In genomic region chr17:58335779-58336455, GRCh38 we compare ENCODE assay signal across 8 cellular contexts. TPM values are rescaled to one million over a fixed set of nuclear protein-coding genes. Genes with fewer than 3 reads are reported as not detected.
DNase-seq lines count a peak whose midpoint lies in the region; ATAC-seq, FAIRE-seq and TF ChIP-seq lines count a peak whose summit lies in the region.

No MANE protein-coding gene starts in this region.

- dilution Hi-C loops in keratinocyte (cut with MboI; ENCODE audit: extremely low pct_ligation_motif_present, low sequenced_read_pairs): no loop called here

- H3K4me1 ChIP-seq in keratinocyte (ENCODE audit: control insufficient read depth, extremely low read depth, insufficient read depth, low read length): peaks cover 19% of the 10 kb centered on the region

- H3K4me3 ChIP-seq in keratinocyte (ENCODE audit: control insufficient read depth in 2 of 3, extremely low read depth in 1 of 3, insufficient read depth in 2 of 3, low read depth in 1 of 3, low read length in 3 of 3): no peak overlapping the region

- no peak overlapping the region for H3K27ac ChIP-seq in keratinocyte (ENCODE audit: control insufficient read depth, insufficient read depth, low read length)

- TF ChIP-seq CTCF in keratinocyte (optimal IDR thresholded peaks at IDR 0.05 in 1 of 3, IDR thresholded peaks at IDR 0.05 in 1 of 3, conservative IDR thresholded peaks at IDR 0.05 in 1 of 3; ENCODE audit: extremely low read depth in 1 of 3, insufficient read depth in 2 of 3, low read length in 3 of 3): no peak

- ATAC-seq in HG02970 (IDR thresholded peaks at IDR 0.05; ENCODE audit: low FRiP score, unreplicated experiment): no peak
- ATAC-seq in GM19035 (IDR thresholded peaks at IDR 0.05; ENCODE audit: unreplicated experiment): no peak

- no peak for FAIRE-seq in keratinocyte (lab: Jason Lieb, UNC)

- H4K20me1 ChIP-seq in keratinocyte (ENCODE audit: control insufficient read depth, extremely low read depth, insufficient read depth, low read length): no peaks in the 10 kb centered on the region

- no peaks in the 10 kb centered on the region for H3K9me1 ChIP-seq in keratinocyte (ENCODE audit: control insufficient read depth, extremely low read depth, insufficient read depth, low read length)

- peak overlapping the region; percentile 16 for H3K4me2 ChIP-seq in keratinocyte (ENCODE audit: control insufficient read depth, extremely low read depth, insufficient read depth, low read depth, low read length)

- no peaks in the 10 kb centered on the region for H3K9me3 ChIP-seq in keratinocyte (ENCODE audit: control insufficient read depth, low read depth, low read length)

- H3K9ac ChIP-seq in keratinocyte (ENCODE audit: control insufficient read depth, extremely low read depth, insufficient read depth, low read length): no peak overlapping the region

- H2AFZ ChIP-seq in keratinocyte (ENCODE audit: control insufficient read depth, low read length): peak overlapping the region; percentile 47

- no peaks in the 10 kb centered on the region for H3K27me3 ChIP-seq in keratinocyte (ENCODE audit: control insufficient read depth, extremely low read depth, insufficient read depth, low read length)

- H3K36me3 ChIP-seq in keratinocyte (ENCODE audit: control insufficient read depth in 2 of 2, extremely low read depth in 1 of 2, insufficient read depth in 2 of 2, low read length in 2 of 2): no peaks in the 10 kb centered on the region

- H3K79me2 ChIP-seq in keratinocyte (ENCODE audit: control insufficient read depth, insufficient read depth, low read length): no peaks in the 10 kb centered on the region

- DNase-seq in ELF-1 (ENCODE audit: low read depth, low spot score) (peak; percentile 73), LoVo (ENCODE audit: low spot score) (peak; percentile 32), keratinocyte (ENCODE audit: low read depth, low spot score) (no peak), NCI-H2227 (lab: John Stamatoyannopoulos, UW; ENCODE audit: unreplicated experiment) (no peak)
- DNase-seq in activated CD8-positive, alpha-beta memory T cell treated with anti-CD3 and anti-CD28 coated beads for 48 hours (ENCODE audit: low read depth in 2 of 3, low spot score in 2 of 3): peak in 2 of 3 experiments; percentile 47 to 54
- DNase-seq in stimulated activated naive CD4-positive, alpha-beta T cell (lab: John Stamatoyannopoulos, UW): peak; percentile 41 to 81 (median 68)

RNA-seq across cellular contexts. Expression of gene TSPOAP1, which starts 7.3 kb away (rescaled TPM):
- 0.02 to 0.10 TPM (median 0.04 TPM) in 3 replicates for polyA plus RNA-seq in keratinocyte
- not detected for polyA plus RNA-seq in keratinocyte (2011; ENCODE audit: low read depth)
- not detected in 2 replicates for polyA plus RNA-seq in keratinocyte (2011; cell fraction: cytosol; rRNA removed)
- polyA plus RNA-seq in keratinocyte (2011; cell fraction: nucleus; rRNA removed): 0.22 and 0.36 TPM in 2 replicates
- polyA plus RNA-seq in keratinocyte (2012; ENCODE audit: low replicate concordance): 0.10 TPM in 1 of 2 replicates, not detected in the other
- 0.22 TPM in 1 of 3 replicates, not detected in the others for polyA minus RNA-seq in keratinocyte
- polyA minus RNA-seq in keratinocyte (2011; cell fraction: cytosol; rRNA and poly(A)+ RNA removed): not detected
- not detected in 2 replicates for polyA minus RNA-seq in keratinocyte (2011; cell fraction: nucleus; rRNA and poly(A)+ RNA removed)

RNA-seq across cellular contexts. Expression of gene SUPT4H1, which starts 16.1 kb away (rescaled TPM):
- 107 to 206 TPM (median 161 TPM) in 3 replicates for polyA plus RNA-seq in keratinocyte
- 113 TPM for polyA plus RNA-seq in keratinocyte (2011; ENCODE audit: low read depth)
- polyA plus RNA-seq in keratinocyte (2011; cell fraction: cytosol; rRNA removed): 99.9 and 137 TPM in 2 replicates
- polyA plus RNA-seq in keratinocyte (2011; cell fraction: nucleus; rRNA removed): 65.9 and 75.0 TPM in 2 replicates
- 90.7 and 125 TPM in 2 replicates for polyA plus RNA-seq in keratinocyte (2012; ENCODE audit: low replicate concordance)
- polyA minus RNA-seq in keratinocyte: 28.7 to 77.6 TPM (median 57.7 TPM) in 3 replicates
- 36.6 TPM for polyA minus RNA-seq in keratinocyte (2011; cell fraction: cytosol; rRNA and poly(A)+ RNA removed)
- 11.6 and 18.3 TPM in 2 replicates for polyA minus RNA-seq in keratinocyte (2011; cell fraction: nucleus; rRNA and poly(A)+ RNA removed)

RNA-seq across cellular contexts. Expression of gene MPO, which starts 55.2 kb away (rescaled TPM):
- not detected in 3 replicates for polyA plus RNA-seq in keratinocyte
- not detected for polyA plus RNA-seq in keratinocyte (2011; ENCODE audit: low read depth)
- not detected in 2 replicates for polyA plus RNA-seq in keratinocyte (2011; cell fraction: cytosol; rRNA removed)
- polyA plus RNA-seq in keratinocyte (2011; cell fraction: nucleus; rRNA removed): not detected in 2 replicates
- polyA plus RNA-seq in keratinocyte (2012; ENCODE audit: low replicate concordance): not detected in 2 replicates
- not detected in 3 replicates for polyA minus RNA-seq in keratinocyte
- polyA minus RNA-seq in keratinocyte (2011; cell fraction: cytosol; rRNA and poly(A)+ RNA removed): not detected
- polyA minus RNA-seq in keratinocyte (2011; cell fraction: nucleus; rRNA and poly(A)+ RNA removed): not detected in 2 replicates

Comparison
In these comparisons a context has a peak if more than half of its experiments do, and no peak if none do; other contexts are left out.
1. DNase-seq: peak in ELF-1 (single experiment), LoVo (single experiment), activated CD8-positive, alpha-beta memory T cell treated with anti-CD3 and anti-CD28 coated beads for 48 hours (2 of 3) and stimulated activated naive CD4-positive, alpha-beta T cell (6 of 6); none in keratinocyte (single experiment) and NCI-H2227 (single experiment).